Comparison of ENCODE assay signal across 9 cellular contexts in genomic region chr6:130913119-130913518, GRCh38.
DNase-seq lines count a peak whose midpoint lies in the region; ATAC-seq and TF ChIP-seq lines count a peak whose summit lies in the region.
"Had no signal": no experiment of that assay in that cellular context is flagged by ENCODE, and none has a peak within 500 bp of the region (broad histone marks: within the 10 kb centered on the region; RNA-seq: fewer than 3 reads in every experiment).

No MANE protein-coding gene starts in this region.

- TF ChIP-seq CTCF in mammary epithelial cell (conservative IDR thresholded peaks at IDR 0.05 in 1 of 2, IDR thresholded peaks at IDR 0.05 in 1 of 2; ENCODE audit: extremely low read depth in 1 of 2, insufficient read depth in 1 of 2, low read depth in 1 of 2, low read length in 2 of 2) (no peak), breast epithelium (IDR thresholded peaks at IDR 0.05) (no peak), activated B cell treated with CpG ODN at 0.5 μM for 24 hours (IDR thresholded peaks at IDR 0.05) (no peak), testis (IDR thresholded peaks at IDR 0.05) (no peak)

- peaks cover 3% of the 10 kb centered on the region for H3K9me3 Mint-ChIP-seq in activated B cell treated with CpG ODN at 0.5 μM for 24 hours
- H3K9me3 Mint-ChIP-seq in stimulated activated naive CD8-positive, alpha-beta T cell treated with anti-CD3 and anti-CD28 coated beads, Interleukin-15, amount 100 ng/mL, for 72 hours, result peaks cover 4 to 14% of the 10 kb centered on the region in 2 donors

- H3K27me3 ChIP-seq in mammary epithelial cell (ENCODE audit: insufficient read depth, low read length) (no peaks in the 10 kb centered on the region), breast epithelium (no peaks in the 10 kb centered on the region), testis (no peaks in the 10 kb centered on the region)

- no TSS peak for BruUV-seq in mammary epithelial cell (replicated peaks; lab: Mats Ljungman, UMichigan)

- H3K4me3 Mint-ChIP-seq in activated B cell treated with CpG ODN at 0.5 μM for 24 hours, result peak overlapping the region; percentile 3
- H3K4me3 Mint-ChIP-seq in stimulated activated naive CD8-positive, alpha-beta T cell treated with anti-CD3 and anti-CD28 coated beads, Interleukin-15, amount 100 ng/mL, for 72 hours, result no peak overlapping the region

- no peaks in the 10 kb centered on the region for H3K27me3 Mint-ChIP-seq in activated B cell treated with CpG ODN at 0.5 μM for 24 hours
- no peaks in the 10 kb centered on the region for H3K27me3 Mint-ChIP-seq in stimulated activated naive CD8-positive, alpha-beta T cell treated with anti-CD3 and anti-CD28 coated beads, Interleukin-15, amount 100 ng/mL, for 72 hours

- H3K4me2 ChIP-seq in mammary epithelial cell (ENCODE audit: insufficient read depth, low read depth, low read length), result no peak overlapping the region

- no peak overlapping the region for H3K27ac Mint-ChIP-seq in activated B cell treated with CpG ODN at 0.5 μM for 24 hours
- H3K27ac Mint-ChIP-seq in stimulated activated naive CD8-positive, alpha-beta T cell treated with anti-CD3 and anti-CD28 coated beads, Interleukin-15, amount 100 ng/mL, for 72 hours, result no peak overlapping the region

- H3K36me3 ChIP-seq in mammary epithelial cell (ENCODE audit: insufficient read depth, low read length) (no peaks in the 10 kb centered on the region), breast epithelium (no peaks in the 10 kb centered on the region), testis (ENCODE audit: low read depth, missing control alignments) (no peaks in the 10 kb centered on the region)

- ATAC-seq in HG02981 (IDR thresholded peaks at IDR 0.05; ENCODE audit: unreplicated experiment), result peak; percentile 85
- ATAC-seq in activated B cell treated with CpG ODN at 0.5 μM for 24 hours (ENCODE audit: low read depth), result peak; percentile 25
- ATAC-seq in stimulated activated naive CD8-positive, alpha-beta T cell treated with anti-CD3 and anti-CD28 coated beads, Interleukin-15, amount 100 ng/mL, for 72 hours, result peak; percentile 72
- ATAC-seq in HG02840 (IDR thresholded peaks at IDR 0.05; ENCODE audit: low FRiP score, unreplicated experiment), result no peak

- in situ Hi-C loops in mammary epithelial cell (cut with MboI; ENCODE audit: low sequenced_read_pairs in 2 of 2), result no loop called here

- no peaks in the 10 kb centered on the region for H3K79me2 ChIP-seq in mammary epithelial cell (ENCODE audit: insufficient read depth, low read length)

- H3K4me1 Mint-ChIP-seq in activated B cell treated with CpG ODN at 0.5 μM for 24 hours, result peaks cover 16% of the 10 kb centered on the region
- H3K4me1 Mint-ChIP-seq in stimulated activated naive CD8-positive, alpha-beta T cell treated with anti-CD3 and anti-CD28 coated beads, Interleukin-15, amount 100 ng/mL, for 72 hours, result peaks cover 15% of the 10 kb centered on the region

- H3K27ac ChIP-seq in mammary epithelial cell (ENCODE audit: insufficient read depth, low read depth, low read length), result no peak overlapping the region
- no peak overlapping the region for H3K27ac ChIP-seq in breast epithelium
- H3K27ac ChIP-seq in testis, result no peak overlapping the region

- H3K9ac ChIP-seq in mammary epithelial cell (ENCODE audit: insufficient read depth, low read length), result no peak overlapping the region

- 83% methylated on average over 4 of the region's 4 CpGs for WGBS in mammary epithelial cell (ENCODE audit: low coverage, missing lambda C conversion rate)
- 81 to 83% methylated on average over 4 of the region's 4 CpGs for WGBS in testis, 2 donors

- no peak overlapping the region for H2AFZ ChIP-seq in mammary epithelial cell (ENCODE audit: low read depth, low read length)

- dilution Hi-C loops in mammary epithelial cell (cut with HindIII; ENCODE audit: low sequenced_read_pairs), result no loop called here

- H3K9me3 ChIP-seq in mammary epithelial cell (replicated peaks; ENCODE audit: insufficient read depth, low read length) (no peaks in the 10 kb centered on the region), breast epithelium (no peaks in the 10 kb centered on the region), testis (no peaks in the 10 kb centered on the region)

- DNase-seq in mammary epithelial cell (peak; percentile 14), breast epithelium (ENCODE audit: low spot score in 2 of 2) (no peak), activated B cell treated with CpG ODN at 0.5 μM for 24 hours (no peak), testis (no peak), NOMO-1 (lab: John Stamatoyannopoulos, UW; ENCODE audit: unreplicated experiment in 2 of 2) (no peak)
- DNase-seq in stimulated activated naive CD8-positive, alpha-beta T cell treated with anti-CD3 and anti-CD28 coated beads, Interleukin-15, amount 100 ng/mL, for 72 hours, result peak in 1 of 2 donors; percentile 17
- DNase-seq: NCI-H748 treated with DMSO at 0.1 percent for 48 hours had no signal

- intact Hi-C loops in mammary epithelial cell (cut with micrococcal nuclease) (no loop called here), breast epithelium (cut with DNase I; ENCODE audit: low total_unique reads) (no loop called here), activated B cell treated with CpG ODN at 0.5 μM for 24 hours (cut with micrococcal nuclease) (no loop called here), testis (cut with DNase I; ENCODE audit: low total_unique reads) (no loop called here)

- H3K36me3 Mint-ChIP-seq in activated B cell treated with CpG ODN at 0.5 μM for 24 hours (ENCODE audit: low read depth), result peaks cover 15% of the 10 kb centered on the region

- TF ChIP-seq POLR2A in breast epithelium (IDR thresholded peaks at IDR 0.05), result no peak
- TF ChIP-seq POLR2A in testis (IDR thresholded peaks at IDR 0.05), result no peak

- H3K4me1 ChIP-seq in mammary epithelial cell (ENCODE audit: insufficient read depth, low read length) (no peaks in the 10 kb centered on the region), breast epithelium (no peaks in the 10 kb centered on the region), testis (no peaks in the 10 kb centered on the region)

- H3K4me3 ChIP-seq in mammary epithelial cell (replicated peaks in 1 of 3; ENCODE audit: insufficient read depth in 1 of 3, low read depth in 2 of 3, low read length in 3 of 3) (no peak overlapping the region), breast epithelium (no peak overlapping the region), testis (no peak overlapping the region)

- CTCF ChIA-PET in mammary epithelial cell (lab: Charles Lee; ENCODE audit: low non-redundant PET) (no interaction called here), activated B cell treated with CpG ODN at 0.5 μM for 24 hours (lab: Charles Lee) (no interaction called here)

- H4K20me1 ChIP-seq in mammary epithelial cell (ENCODE audit: insufficient read depth, low read length), result no peaks in the 10 kb centered on the region

- POLR2A ChIA-PET in activated B cell treated with CpG ODN at 0.5 μM for 24 hours (lab: Charles Lee), result no interaction called here
